In genomic region chr2:141692829-141693228, GRCh38 we compare ENCODE assay signal across 18 cellular contexts.
A peak's percentile ranks its signal among the peaks of the same experiment; 100 is the strongest.
DNase-seq lines count a peak whose midpoint lies in the region; ATAC-seq and TF ChIP-seq lines count a peak whose summit lies in the region.
"Had no signal": no experiment of that assay in that cellular context is flagged by ENCODE, and none has a peak within 500 bp of the region (broad histone marks: within the 10 kb centered on the region; RNA-seq: fewer than 3 reads in every experiment).

No MANE protein-coding gene starts in this region.

- TF ChIP-seq POLR2A in esophagus muscularis mucosa (IDR thresholded peaks at IDR 0.05; ENCODE audit: low read depth) = no peak

- WGBS in esophagus muscularis mucosa = 87% methylated on average over 2 of the region's 2 CpGs

- TF ChIP-seq CTCF in upper lobe of right lung (IDR thresholded peaks at IDR 0.05) (no peak), esophagus muscularis mucosa (IDR thresholded peaks at IDR 0.05) (no peak)

- intact Hi-C loops in upper lobe of right lung (cut with DNase I) (no loop called here), esophagus muscularis mucosa (cut with DNase I) (no loop called here)

- H3K27me3 ChIP-seq in upper lobe of right lung = no peaks in the 10 kb centered on the region
- H3K27me3 ChIP-seq in esophagus muscularis mucosa = no peaks in the 10 kb centered on the region

- no peaks in the 10 kb centered on the region for H3K9me3 ChIP-seq in upper lobe of right lung
- no peaks in the 10 kb centered on the region for H3K9me3 ChIP-seq in esophagus muscularis mucosa
- H3K9me3 ChIP-seq: A549, Caco-2 had no signal

- TF ChIP-seq EP300 in esophagus muscularis mucosa (IDR thresholded peaks at IDR 0.05) = no peak

- ATAC-seq in upper lobe of right lung = peak; percentile 70
- ATAC-seq: A549, GM23338, SK-N-SH treated with all-trans-retinoic acid at 6 μM for 48 hours, T-cell had no signal

- no peaks in the 10 kb centered on the region for H3K36me3 ChIP-seq in upper lobe of right lung
- no peaks in the 10 kb centered on the region for H3K36me3 ChIP-seq in esophagus muscularis mucosa

- H3K4me3 ChIP-seq in upper lobe of right lung = no peak overlapping the region
- no peak overlapping the region for H3K4me3 ChIP-seq in esophagus muscularis mucosa
- H3K4me3 ChIP-seq: A549, GM23338 had no signal

- in situ Hi-C loops in G401 (cut with HindIII; ENCODE audit: low sequenced_read_pairs) = no loop called here

- DNase-seq in NCI-H510A treated with DMSO at 0.1 percent for 48 hours (lab: John Stamatoyannopoulos, UW) (peak; percentile 60), NCI-H510A (lab: John Stamatoyannopoulos, UW) (no peak), NCI-H1417 treated with DMSO at 0.1 percent for 48 hours (lab: John Stamatoyannopoulos, UW) (peak; percentile 14), NCI-H345 (lab: John Stamatoyannopoulos, UW) (peak; percentile 66), upper lobe of right lung (no peak), G401 (ENCODE audit: low spot score) (no peak), esophagus muscularis mucosa (ENCODE audit: extremely low spot score) (no peak)
- DNase-seq: Caco-2; CD4-positive, alpha-beta T cell; HCEC 1CT; Karpas-422; NCI-H2081 treated with DMSO at 0.1 percent for 48 hours; NCI-H446; SIG-M5; T-cell had no signal

- H3K4me1 ChIP-seq in upper lobe of right lung (no peaks in the 10 kb centered on the region), esophagus muscularis mucosa (no peaks in the 10 kb centered on the region)
- H3K4me1 ChIP-seq: A549, Caco-2 had no signal

- H3K27ac ChIP-seq in upper lobe of right lung (no peak overlapping the region), esophagus muscularis mucosa (replicated peaks in 1 of 4) (no peak overlapping the region)
- H3K27ac ChIP-seq: A549 had no signal

Comparison
In these comparisons a context has a peak if more than half of its experiments do, and no peak if none do; other contexts are left out.
1. DNase-seq: peak in NCI-H510A treated with DMSO at 0.1 percent for 48 hours (single experiment), NCI-H1417 treated with DMSO at 0.1 percent for 48 hours (single experiment) and NCI-H345 (single experiment); none in NCI-H510A (single experiment), upper lobe of right lung (single experiment), G401 (single experiment) and esophagus muscularis mucosa (single experiment).